Comparison of ENCODE assay signal across 15 cellular contexts in the genomic region with DNA sequence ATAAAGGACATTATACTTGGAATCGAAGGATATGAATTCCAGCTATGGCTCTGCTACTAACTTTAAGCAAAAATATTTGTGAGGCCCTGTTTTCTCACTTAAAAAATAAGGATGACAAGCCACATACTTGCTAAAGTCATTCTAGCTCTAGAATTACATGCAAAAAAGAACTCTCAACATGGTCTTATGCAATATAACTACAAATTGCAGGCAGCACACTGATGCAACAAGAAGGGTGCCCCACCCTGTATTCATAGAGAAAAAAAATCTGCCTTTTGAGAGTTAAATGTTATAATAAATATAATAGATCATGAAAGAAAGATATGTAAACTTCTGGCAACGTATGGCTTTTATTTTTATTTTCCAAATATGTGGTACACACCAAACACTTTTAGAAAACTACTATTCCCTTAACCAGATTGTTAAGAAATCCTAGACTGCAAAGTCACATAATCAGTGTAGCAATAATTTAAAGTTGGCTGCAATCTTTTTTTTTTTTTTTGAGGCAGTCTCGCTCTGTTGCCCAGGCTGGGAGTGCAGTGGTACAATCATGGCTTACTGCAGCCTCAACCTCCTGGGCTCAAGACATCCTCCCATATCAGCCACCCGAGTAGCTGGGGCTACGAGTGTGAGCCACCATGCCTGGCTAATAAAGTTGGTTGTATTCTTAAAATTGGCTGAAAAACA. TPM values are rescaled to one million over a fixed set of nuclear protein-coding genes. Genes with fewer than 3 reads are reported as not detected.
A peak's percentile ranks its signal among the peaks of the same experiment; 100 is the strongest.
DNase-seq lines count a peak whose midpoint lies in the region; ATAC-seq and TF ChIP-seq lines count a peak whose summit lies in the region.
"Had no signal": no experiment of that assay in that cellular context is flagged by ENCODE, and none has a peak within 500 bp of the region (broad histone marks: within the 10 kb centered on the region; RNA-seq: fewer than 3 reads in every experiment).

No MANE protein-coding gene starts in this region.

- DNase-seq in AG08396 (ENCODE audit: low spot score): peak; percentile 3
- peak; percentile 27 for DNase-seq in LHCN-M2 (ENCODE audit: low read depth)
- peak; percentile 10 for DNase-seq in astrocyte of the spinal cord (ENCODE audit: low read depth, low spot score)
- DNase-seq in right lobe of liver: no peak
- DNase-seq in activated CD4-positive, alpha-beta T cell treated with anti-CD3 and anti-CD28 coated beads for 1 hour: no peak
- no peak for DNase-seq in midbrain (lab: John Stamatoyannopoulos, UW)
- DNase-seq in KBM-7: no peak
- DNase-seq: CD4-positive, CD25-positive, alpha-beta regulatory T cell; NCI-H345; ovary; SHP77; stimulated activated CD4-positive, alpha-beta T cell treated with anti-CD3 and anti-CD28 coated beads, Interleukin-4, amount 100 ng/mL, for 4 hours had no signal

- no peak for TF ChIP-seq CTCF in astrocyte of the spinal cord (IDR thresholded peaks at IDR 0.05; ENCODE audit: low read depth, low read length)
- TF ChIP-seq CTCF in right lobe of liver (IDR thresholded peaks at IDR 0.05): no peak

- intact Hi-C loops in right lobe of liver (cut with DNase I): no loop called here

- H3K4me3 ChIP-seq in astrocyte of the spinal cord (ENCODE audit: low read depth, low read length): no peak overlapping the region
- H3K4me3 ChIP-seq in right lobe of liver: no peak overlapping the region
- H3K4me3 ChIP-seq: cardiac muscle cell, ovary had no signal

- in situ Hi-C loops in astrocyte of the spinal cord (cut with HindIII; ENCODE audit: low sequenced_read_pairs): no loop called here
- in situ Hi-C loops in KBM-7 (cut with MboI; ENCODE audit: low pct_unique_long_range_greater_than_20kb, low sequenced_read_pairs): no loop called here

- ATAC-seq in right lobe of liver (peak in 3 of 4 donors; percentile 41 to 64 (median 47)), GM18909 (IDR thresholded peaks at IDR 0.05; ENCODE audit: poor library complexity, unreplicated experiment) (no peak)
- ATAC-seq: foreskin keratinocyte had no signal

- TF ChIP-seq POLR2A in right lobe of liver (IDR thresholded peaks at IDR 0.05): no peak

- peaks cover 0 to 16% (median 0%) of the 10 kb centered on the region in 4 donors for H3K36me3 ChIP-seq in right lobe of liver
- H3K36me3 ChIP-seq: ovary had no signal

- H3K9me3 ChIP-seq in right lobe of liver: no peaks in the 10 kb centered on the region
- H3K9me3 ChIP-seq: ovary had no signal

- 79% methylated on average over 3 of the region's 5 CpGs for WGBS in right lobe of liver (ENCODE audit: insufficient coverage, low coverage, low lambda C conversion rate, missing lambda C conversion rate)

- H3K27me3 ChIP-seq in right lobe of liver: no peaks in the 10 kb centered on the region
- H3K27me3 ChIP-seq: cardiac muscle cell, foreskin keratinocyte, ovary had no signal

- no peak overlapping the region for H3K27ac ChIP-seq in right lobe of liver
- H3K27ac ChIP-seq: cardiac muscle cell, foreskin keratinocyte, ovary had no signal

- H3K4me1 ChIP-seq in right lobe of liver: no peaks in the 10 kb centered on the region
- H3K4me1 ChIP-seq: foreskin keratinocyte had no signal

RNA-seq across cellular contexts. Expression of a gene that starts 40.2 kb away (rescaled TPM):
- total RNA-seq in LHCN-M2 (2014; rRNA removed) (3.4 and 6.4 TPM in 2 replicates), right lobe of liver (1 to 10 TPM; 2.2 to 4.3 (median 3.2) TPM)
- polyA plus RNA-seq in LHCN-M2 (2012): 4.1 TPM

Comparison
In these comparisons a context has a peak if more than half of its experiments do, and no peak if none do; other contexts are left out.
1. DNase-seq: peak in AG08396 (single experiment), LHCN-M2 (single experiment) and astrocyte of the spinal cord (single experiment); none in right lobe of liver (0 of 3), activated CD4-positive, alpha-beta T cell treated with anti-CD3 and anti-CD28 coated beads for 1 hour (single experiment), midbrain (single experiment) and KBM-7 (single experiment).